ENCODE assay signal across 10 cellular contexts in genomic region chr12:46944104-46944503, GRCh38.
DNase-seq lines count a peak whose midpoint lies in the region; ATAC-seq lines count a peak whose summit lies in the region.
"Had no signal": no experiment of that assay in that cellular context is flagged by ENCODE, and none has a peak within 500 bp of the region (broad histone marks: within the 10 kb centered on the region; RNA-seq: fewer than 3 reads in every experiment).

No MANE protein-coding gene starts in this region.

- DNase-seq in AG08395 (ENCODE audit: low spot score) (peak; percentile 50), HPDE6-E6E7 (ENCODE audit: extremely low spot score) (peak; percentile 58), SW480 (ENCODE audit: low spot score) (peak; percentile 18), iris pigment epithelial cell (ENCODE audit: low read depth) (peak; percentile 88), mesenteric fat pad (ENCODE audit: low spot score) (no peak)
- DNase-seq in activated T-helper 1 cell treated with anti-CD3 and anti-CD28 coated beads, Interleukin-12 subunit alpha, Interleukin-12 subunit beta, Interleukin-2, Interleukin-4 antibody, amounts not matched to agents 30 ng/mL and 10 ng/mL and 1 ng/mL, durations not matched to agents 14 hours and 24 hours and 36 hours (ENCODE audit: low spot score) = no peak
- DNase-seq: small intestine, WERI-Rb-1 had no signal

- no peaks in the 10 kb centered on the region for H3K4me1 Mint-ChIP-seq in activated T-helper 1 cell treated with anti-CD3 and anti-CD28 coated beads, Interleukin-12 subunit alpha, Interleukin-12 subunit beta, Interleukin-2, Interleukin-4 antibody, amounts not matched to agents 30 ng/mL and 10 ng/mL and 1 ng/mL, durations not matched to agents 14 hours and 24 hours and 36 hours (ENCODE audit: low read depth)

- peaks cover 3% of the 10 kb centered on the region for H3K27me3 Mint-ChIP-seq in activated T-helper 1 cell treated with anti-CD3 and anti-CD28 coated beads, Interleukin-12 subunit alpha, Interleukin-12 subunit beta, Interleukin-2, Interleukin-4 antibody, amounts not matched to agents 30 ng/mL and 10 ng/mL and 1 ng/mL, durations not matched to agents 14 hours and 24 hours and 36 hours (ENCODE audit: insufficient read depth)

- no peak overlapping the region for H3K27ac Mint-ChIP-seq in activated T-helper 1 cell treated with anti-CD3 and anti-CD28 coated beads, Interleukin-12 subunit alpha, Interleukin-12 subunit beta, Interleukin-2, Interleukin-4 antibody, amounts not matched to agents 30 ng/mL and 10 ng/mL and 1 ng/mL, durations not matched to agents 14 hours and 24 hours and 36 hours

- H3K9me3 Mint-ChIP-seq in activated T-helper 1 cell treated with anti-CD3 and anti-CD28 coated beads, Interleukin-12 subunit alpha, Interleukin-12 subunit beta, Interleukin-2, Interleukin-4 antibody, amounts not matched to agents 30 ng/mL and 10 ng/mL and 1 ng/mL, durations not matched to agents 14 hours and 24 hours and 36 hours = no peaks in the 10 kb centered on the region

- intact Hi-C loops in activated T-helper 1 cell treated with anti-CD3 and anti-CD28 coated beads, Interleukin-12 subunit alpha, Interleukin-12 subunit beta, Interleukin-2, Interleukin-4 antibody, amounts not matched to agents 30 ng/mL and 10 ng/mL and 1 ng/mL, durations not matched to agents 14 hours and 24 hours and 36 hours (cut with micrococcal nuclease) = no loop called here

- H3K36me3 Mint-ChIP-seq in activated T-helper 1 cell treated with anti-CD3 and anti-CD28 coated beads, Interleukin-12 subunit alpha, Interleukin-12 subunit beta, Interleukin-2, Interleukin-4 antibody, amounts not matched to agents 30 ng/mL and 10 ng/mL and 1 ng/mL, durations not matched to agents 14 hours and 24 hours and 36 hours (ENCODE audit: low read depth) = no peaks in the 10 kb centered on the region

- no peak for ATAC-seq in GM21717 (IDR thresholded peaks at IDR 0.05; ENCODE audit: unreplicated experiment)
- ATAC-seq in HG02678 (IDR thresholded peaks at IDR 0.05; ENCODE audit: unreplicated experiment) = no peak

- H3K4me3 Mint-ChIP-seq in activated T-helper 1 cell treated with anti-CD3 and anti-CD28 coated beads, Interleukin-12 subunit alpha, Interleukin-12 subunit beta, Interleukin-2, Interleukin-4 antibody, amounts not matched to agents 30 ng/mL and 10 ng/mL and 1 ng/mL, durations not matched to agents 14 hours and 24 hours and 36 hours = no peak overlapping the region

Comparison
In these comparisons a context has a peak if more than half of its experiments do, and no peak if none do; other contexts are left out.
1. DNase-seq: peak in AG08395 (single experiment), HPDE6-E6E7 (single experiment), SW480 (single experiment) and iris pigment epithelial cell (single experiment); none in activated T-helper 1 cell treated with anti-CD3 and anti-CD28 coated beads, Interleukin-12 subunit alpha, Interleukin-12 subunit beta, Interleukin-2, Interleukin-4 antibody, amounts not matched to agents 30 ng/mL and 10 ng/mL and 1 ng/mL, durations not matched to agents 14 hours and 24 hours and 36 hours (single experiment) and mesenteric fat pad (single experiment).